In genomic region chr11:91927448-91927847, GRCh38 we compare ENCODE assay signal across 1 cellular context.
TF ChIP-seq lines count a peak whose summit lies in the region.

No MANE protein-coding gene starts in this region.

TF ChIP-seq in K562, 482 proteins besides CTCF, POLR2A, EP300 and RAD21 (continued from another document):
- TF ChIP-seq THRA (IDR thresholded peaks at IDR 0.05) (no peak), ZNF280B (CRISPR knock-in tag; IDR thresholded peaks at IDR 0.05) (no peak)
